12 cellular contexts compared by ENCODE assay signal in the genomic region with DNA sequence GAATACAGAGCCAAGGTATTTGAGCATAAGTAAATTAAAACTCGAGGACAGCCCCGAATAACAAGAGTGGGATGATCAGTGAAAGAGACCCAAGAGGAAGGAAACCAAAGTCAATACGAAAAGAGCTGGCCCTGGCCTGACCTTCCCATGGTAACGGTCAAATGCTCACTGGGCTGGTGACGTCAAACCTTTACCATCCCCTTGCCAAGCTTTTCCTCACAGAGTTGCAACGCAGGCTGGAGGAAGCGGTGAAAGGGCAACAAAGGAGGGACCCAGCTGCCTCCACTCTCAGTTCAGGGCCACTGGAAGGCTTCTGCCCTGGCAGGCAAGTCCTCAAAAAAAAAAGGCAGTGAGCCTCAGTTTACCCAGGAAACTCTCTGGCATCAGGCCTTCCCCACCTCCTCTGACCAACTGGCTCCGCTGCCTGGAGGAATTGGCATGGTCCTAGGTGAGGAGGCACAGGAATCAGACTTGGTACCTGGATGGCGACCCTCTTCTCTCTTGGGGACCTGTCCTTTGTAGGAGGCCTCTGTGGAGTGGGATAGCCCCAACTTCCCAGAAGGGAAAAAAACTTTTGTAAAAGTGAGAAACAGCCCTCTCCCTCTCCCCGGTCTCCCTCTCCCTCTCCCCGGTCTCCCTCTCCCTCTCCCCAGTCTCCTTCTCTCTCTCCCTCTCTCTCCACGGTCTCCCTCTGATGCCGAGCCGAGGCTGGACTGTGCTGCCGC.
DNase-seq lines count a peak whose midpoint lies in the region; ATAC-seq and TF ChIP-seq lines count a peak whose summit lies in the region.
"Had no signal": no experiment of that assay in that cellular context is flagged by ENCODE, and none has a peak within 500 bp of the region (broad histone marks: within the 10 kb centered on the region; RNA-seq: fewer than 3 reads in every experiment).

No MANE protein-coding gene starts in this region.

- H3K9me3 Mint-ChIP-seq in Calu3 (ENCODE audit: low read depth, unreplicated experiment): no peaks in the 10 kb centered on the region
- H3K9me3 Mint-ChIP-seq: activated T-helper 2 cell treated with anti-CD3 and anti-CD28 coated beads, Interferon-gamma antibody, Interleukin-2, Interleukin-4, amounts not matched to agents 10 μg/mL and 5 μg/mL and 100 μg/mL, durations not matched to agents 14 hours and 24 hours and 36 hours had no signal

- H3K4me1 Mint-ChIP-seq in Calu3 (ENCODE audit: low read depth, unreplicated experiment): peaks cover 26% of the 10 kb centered on the region

- H3K36me3 Mint-ChIP-seq in Calu3 (ENCODE audit: insufficient read depth, unreplicated experiment): peaks cover 6% of the 10 kb centered on the region

- peak overlapping the region; percentile 77 for H3K27ac Mint-ChIP-seq in Calu3 (ENCODE audit: unreplicated experiment)
- H3K27ac Mint-ChIP-seq: activated T-helper 2 cell treated with anti-CD3 and anti-CD28 coated beads, Interferon-gamma antibody, Interleukin-2, Interleukin-4, amounts not matched to agents 10 μg/mL and 5 μg/mL and 100 μg/mL, durations not matched to agents 14 hours and 24 hours and 36 hours had no signal

- DNase-seq in Calu3 (peak; percentile 59), SKM-1 (lab: John Stamatoyannopoulos, UW; ENCODE audit: unreplicated experiment) (peak; percentile 82), glomerular endothelial cell (ENCODE audit: extremely low read depth, low read depth, low spot score) (peak; percentile 55), omental fat pad (ENCODE audit: low spot score) (no peak), cortex of kidney (lab: John Stamatoyannopoulos, UW) (no peak)
- no peak for DNase-seq in activated CD4-positive, alpha-beta T cell treated with anti-CD3 and anti-CD28 coated beads for 48 hours
- DNase-seq: C1 segment of cervical spinal cord, cerebellar nuclear complex, NCI-H1092 had no signal

- intact Hi-C loops in Calu3 (cut with micrococcal nuclease; ENCODE audit: unreplicated experiment): no loop called here

- no peaks in the 10 kb centered on the region for H3K27me3 Mint-ChIP-seq in Calu3 (ENCODE audit: unreplicated experiment)

- ATAC-seq in omental fat pad (ENCODE audit: low FRiP score): peak; percentile 11
- no peak for ATAC-seq in GM19455 (IDR thresholded peaks at IDR 0.05; ENCODE audit: unreplicated experiment)
- ATAC-seq in HG03097 (IDR thresholded peaks at IDR 0.05; ENCODE audit: low FRiP score, unreplicated experiment): no peak

- TF ChIP-seq CTCF in Calu3 (IDR thresholded peaks at IDR 0.05; ENCODE audit: unreplicated experiment) (no peak), omental fat pad (IDR thresholded peaks at IDR 0.05) (no peak)

- BruUV-seq in Calu3 (replicated peaks; lab: Mats Ljungman, UMichigan): TSS peak; percentile 73

- H3K4me3 Mint-ChIP-seq in Calu3 (ENCODE audit: low read depth, unreplicated experiment): no peak overlapping the region

- CTCF ChIA-PET in Calu3 (lab: Charles Lee): interaction anchor here (0.5 to 1.4 kb wide), 5 partner anchors 9 to 54 kb away, joined by 3 to 4 read pairs (median 4); no protein-coding TSS in a partner anchor

Comparison
In these comparisons a context has a peak if more than half of its experiments do, and no peak if none do; other contexts are left out.
1. DNase-seq: peak in Calu3 (single experiment), SKM-1 (single experiment) and glomerular endothelial cell (single experiment); none in omental fat pad (single experiment), cortex of kidney (single experiment) and activated CD4-positive, alpha-beta T cell treated with anti-CD3 and anti-CD28 coated beads for 48 hours (single experiment).